12 cellular contexts compared by ENCODE assay signal in the genomic region with DNA sequence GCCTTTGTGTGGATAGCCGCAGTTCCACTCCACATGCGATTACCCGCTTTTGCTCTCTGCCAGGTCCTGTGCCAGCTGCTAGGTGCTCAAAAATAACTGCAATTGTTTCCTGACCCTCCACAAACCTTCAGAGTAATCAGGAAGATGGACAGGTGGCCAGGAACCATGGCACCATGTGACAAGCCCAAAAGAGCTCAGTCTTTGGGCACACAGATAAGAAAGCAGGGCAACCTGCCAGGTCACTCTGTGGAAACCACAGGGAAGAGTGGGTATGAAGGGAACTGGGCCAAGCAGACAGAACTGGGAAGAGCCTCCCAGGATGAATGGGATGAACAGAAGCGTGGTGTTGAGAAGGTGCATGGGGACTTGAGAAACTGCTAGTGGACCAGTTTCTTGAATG.
DNase-seq lines count a peak whose midpoint lies in the region; ATAC-seq lines count a peak whose summit lies in the region.
"Had no signal": no experiment of that assay in that cellular context is flagged by ENCODE, and none has a peak within 500 bp of the region (broad histone marks: within the 10 kb centered on the region; RNA-seq: fewer than 3 reads in every experiment).

No MANE protein-coding gene starts in this region.

- peak; percentile 37 for DNase-seq in M059J (ENCODE audit: low read depth)
- DNase-seq in NCI-H2196 treated with DMSO at 0.1 percent for 48 hours (lab: John Stamatoyannopoulos, UW; ENCODE audit: unreplicated experiment), result peak; percentile 83
- DNase-seq in cerebellar nuclear complex (lab: John Stamatoyannopoulos, UW), result peak; percentile 85 to 96
- DNase-seq in renal cortical epithelial cell (ENCODE audit: low read depth), result peak; percentile 16
- DNase-seq: activated T-cell treated with anti-CD3 and anti-CD28 coated beads, Interleukin-2, amount 50 U/mL, for 72 hours; BE2C; foreskin melanocyte; NCI-H1048; stimulated activated naive B cell treated with anti-CD40 and anti-IgM and Interleukin-4, amounts not matched to agents 10 μg/mL and 1 μg/mL and 100 μg/mL, for 72 hours had no signal

- ATAC-seq in GM19351 (IDR thresholded peaks at IDR 0.05; ENCODE audit: unreplicated experiment) (no peak), HG02763 (IDR thresholded peaks at IDR 0.05; ENCODE audit: unreplicated experiment) (no peak), HG03175 (IDR thresholded peaks at IDR 0.05; ENCODE audit: unreplicated experiment) (no peak)
- ATAC-seq: activated T-cell treated with anti-CD3 and anti-CD28 coated beads, Interleukin-2, amount 50 U/mL, for 72 hours; stimulated activated naive B cell treated with anti-CD40 and anti-IgM and Interleukin-4, amounts not matched to agents 10 μg/mL and 1 μg/mL and 100 μg/mL, for 72 hours had no signal

Comparison
In these comparisons a context has a peak if more than half of its experiments do, and no peak if none do; other contexts are left out.
1. DNase-seq: peak in every context shown above with its lines; median percentile 90 in cerebellar nuclear complex; 83 in NCI-H2196 treated with DMSO at 0.1 percent for 48 hours; 37 in M059J; 16 in renal cortical epithelial cell.